In genomic region chr12:81288651-81289050, GRCh38 we compare ENCODE assay signal across 8 cellular contexts.
"Had no signal": no experiment of that assay in that cellular context is flagged by ENCODE, and none has a peak within 500 bp of the region (broad histone marks: within the 10 kb centered on the region; RNA-seq: fewer than 3 reads in every experiment).

No MANE protein-coding gene starts in this region.

- DNase-seq: GDM1, GF-D8 had no signal

- FAIRE-seq: G401.6, GM12878, GM12891, GM12892, GM18507, GM19239 had no signal
